ENCODE assay signal across 8 cellular contexts in the genomic region with DNA sequence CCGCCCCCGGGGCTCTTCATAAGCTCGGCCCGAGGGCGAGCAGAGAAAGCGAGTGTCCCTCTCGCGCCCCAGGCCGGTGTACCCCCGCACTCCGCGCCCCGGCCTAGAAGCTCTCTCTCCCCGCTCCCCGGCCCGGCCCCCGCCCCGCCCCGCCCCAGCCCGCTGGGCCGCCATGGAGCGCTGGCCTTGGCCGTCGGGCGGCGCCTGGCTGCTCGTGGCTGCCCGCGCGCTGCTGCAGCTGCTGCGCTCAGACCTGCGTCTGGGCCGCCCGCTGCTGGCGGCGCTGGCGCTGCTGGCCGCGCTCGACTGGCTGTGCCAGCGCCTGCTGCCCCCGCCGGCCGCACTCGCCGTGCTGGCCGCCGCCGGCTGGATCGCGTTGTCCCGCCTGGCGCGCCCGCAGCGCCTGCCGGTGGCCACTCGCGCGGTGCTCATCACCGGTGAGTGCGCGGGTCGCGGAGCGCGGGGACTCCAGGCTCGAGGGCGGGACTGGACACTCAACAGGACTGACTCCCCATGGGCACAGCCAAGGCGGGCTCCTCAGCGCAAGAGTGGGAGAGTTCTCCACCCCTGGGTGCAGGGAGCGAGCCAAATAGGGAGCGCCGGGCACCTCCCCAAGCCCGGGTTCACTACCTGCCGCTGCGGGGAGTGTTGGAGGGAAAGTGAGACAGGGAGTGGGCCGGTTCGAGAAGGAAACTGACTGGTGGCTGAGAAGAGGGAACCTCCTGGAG. TPM values are rescaled to one million over a fixed set of nuclear protein-coding genes. Genes with fewer than 3 reads are reported as not detected.
A peak's percentile ranks its signal among the peaks of the same experiment; 100 is the strongest.
DNase-seq lines count a peak whose midpoint lies in the region; ATAC-seq, FAIRE-seq and TF ChIP-seq lines count a peak whose summit lies in the region.

HSD11B2 (plus strand) TSS at position 45 of the 728 bp plus-strand sequence; CDS start at position 173, 128 bp downstream.

- H2AFZ ChIP-seq in mammary epithelial cell (ENCODE audit: low read depth, low read length): peak within 1 kb of the TSS; percentile 85

- 7% methylated on average over 16 of the region's 79 CpGs for WGBS in mammary epithelial cell (ENCODE audit: low coverage, missing lambda C conversion rate)

- intact Hi-C loops in mammary epithelial cell (cut with micrococcal nuclease): no loop called here
- intact Hi-C loops in kidney (cut with DNase I): no loop called here

- H3K4me1 ChIP-seq in mammary epithelial cell (ENCODE audit: insufficient read depth, low read length) (peaks cover 13% of the 10 kb centered on the region), kidney (ENCODE audit: control insufficient read depth in 1 of 2, insufficient read depth in 1 of 2, low read depth in 1 of 2, low read length in 2 of 2) (peaks cover 35 to 47% of the 10 kb centered on the region in 2 donors)

- H3K9me3 ChIP-seq in mammary epithelial cell (replicated peaks; ENCODE audit: insufficient read depth, low read length): no peaks in the 10 kb centered on the region
- no peaks in the 10 kb centered on the region for H3K9me3 ChIP-seq in kidney (ENCODE audit: control insufficient read depth in 1 of 2, low read length in 2 of 2)

- H3K79me2 ChIP-seq in mammary epithelial cell (ENCODE audit: insufficient read depth, low read length): no peaks in the 10 kb centered on the region

- H3K4me3 ChIP-seq in mammary epithelial cell (replicated peaks in 1 of 3; ENCODE audit: insufficient read depth in 1 of 3, low read depth in 2 of 3, low read length in 3 of 3) (peak within 1 kb of the TSS; percentile 37 to 51 (median 48)), kidney (ENCODE audit: low read length in 2 of 2) (peak within 1 kb of the TSS; percentile 70 to 86)

- TF ChIP-seq CTCF in GM20000 (IDR thresholded peaks at IDR 0.05; ENCODE audit: extremely low read depth, missing control alignments): no peak
- TF ChIP-seq CTCF in mammary epithelial cell (conservative IDR thresholded peaks at IDR 0.05 in 1 of 2, IDR thresholded peaks at IDR 0.05 in 1 of 2; ENCODE audit: extremely low read depth in 1 of 2, insufficient read depth in 1 of 2, low read depth in 1 of 2, low read length in 2 of 2): no peak
- no peak for TF ChIP-seq CTCF in kidney (IDR thresholded peaks at IDR 0.05; ENCODE audit: borderline replicate concordance, extremely low read depth, insufficient read depth)
- no peak for TF ChIP-seq CTCF in GM10248 (IDR thresholded peaks at IDR 0.05; ENCODE audit: control extremely low read depth, extremely low read depth, low read depth, missing control alignments)

- H3K36me3 ChIP-seq in mammary epithelial cell (ENCODE audit: insufficient read depth, low read length) (no peaks in the 10 kb centered on the region), kidney (ENCODE audit: control insufficient read depth in 1 of 2, insufficient read depth in 2 of 2, low read length in 2 of 2) (peaks cover 0 to 3% of the 10 kb centered on the region in 2 donors)

- no peak for FAIRE-seq in kidney (lab: Jason Lieb, UNC)

- BruUV-seq in mammary epithelial cell (replicated peaks; lab: Mats Ljungman, UMichigan): no TSS peak

- no peaks in the 10 kb centered on the region for H4K20me1 ChIP-seq in mammary epithelial cell (ENCODE audit: insufficient read depth, low read length)

- no peak for ATAC-seq in GM18873 (IDR thresholded peaks at IDR 0.05; ENCODE audit: low FRiP score, unreplicated experiment)

- peaks cover 2% of the 10 kb centered on the region for H3K27me3 ChIP-seq in mammary epithelial cell (ENCODE audit: insufficient read depth, low read length)

- H3K4me2 ChIP-seq in mammary epithelial cell (ENCODE audit: insufficient read depth, low read depth, low read length): peak within 1 kb of the TSS; percentile 96

- H3K9ac ChIP-seq in mammary epithelial cell (ENCODE audit: insufficient read depth, low read length): no peak within 1 kb of the TSS
- peak within 1 kb of the TSS; percentile 63 to 95 for H3K9ac ChIP-seq in kidney (ENCODE audit: low read length in 2 of 2)

- H3K27ac ChIP-seq in mammary epithelial cell (ENCODE audit: insufficient read depth, low read depth, low read length): no peak within 1 kb of the TSS
- H3K27ac ChIP-seq in kidney (ENCODE audit: low read depth in 2 of 2, low read length in 2 of 2): peak within 1 kb of the TSS; percentile 93 to 98

- CTCF ChIA-PET in mammary epithelial cell (lab: Charles Lee; ENCODE audit: low non-redundant PET): interaction anchor here (0.5 to 0.7 kb wide), 3 partner anchors 169 to 219 kb away, joined by 4 to 8 read pairs (median 8); no protein-coding TSS in a partner anchor
- CTCF ChIA-PET in GM10248 (lab: Yijun Ruan, JAX): interaction anchor here (0.8 to 1.3 kb wide), 5 partner anchors 15 to 37 kb away, joined by 3 to 7 read pairs (median 3); no protein-coding TSS in a partner anchor

- in situ Hi-C loops in SK-MEL-5 (cut with HindIII; ENCODE audit: low pct_unique_long_range_greater_than_20kb, low sequenced_read_pairs): no loop called here
- in situ Hi-C loops in mammary epithelial cell (cut with MboI; ENCODE audit: low sequenced_read_pairs in 2 of 2): no loop called here

- POLR2A ChIA-PET in GM10248 (lab: Yijun Ruan, JAX): interaction anchor here (0.6 to 0.8 kb wide), 2 partner anchors 10 kb away, joined by 3 to 5 read pairs; no protein-coding TSS in a partner anchor

- dilution Hi-C loops in mammary epithelial cell (cut with HindIII; ENCODE audit: low sequenced_read_pairs): no loop called here

- DNase-seq in AG08395 (ENCODE audit: low spot score) (peak; percentile 62), GM20000 (ENCODE audit: low spot score) (peak; percentile 73), SK-MEL-5 (ENCODE audit: low read depth, low spot score) (peak; percentile 34), mammary epithelial cell (peak; percentile 59), kidney (peak; percentile 87), GM10248 (ENCODE audit: extremely low spot score) (no peak)
- DNase-seq in stimulated activated CD4-positive, alpha-beta T cell treated with anti-CD3 and anti-CD28 coated beads, Interleukin-4, amount 100 ng/mL, for 1 hour: peak; percentile 43

RNA-seq across cellular contexts. Expression of gene HSD11B2, which starts in this region (rescaled TPM):
- total RNA-seq in SK-MEL-5 (2014; rRNA removed; shearing (Covaris generic)): 0.32 TPM in 1 of 2 replicates, not detected in the other
- polyA plus RNA-seq in SK-MEL-5 (2015; cell fraction: cytosol; rRNA removed): 0.36 and 0.79 TPM in 2 replicates
- 0.16 and 1.6 TPM in 2 replicates for polyA plus RNA-seq in SK-MEL-5 (2015; cell fraction: nucleus; rRNA removed)
- total RNA-seq in mammary epithelial cell (1 to 10 TPM in 1 of 2 donors, under 1 TPM in 1; 0.56 to 1.8 TPM), kidney (139 TPM)
- polyA plus RNA-seq in mammary epithelial cell (1.00 TPM), kidney (ENCODE audit: insufficient read depth, low read depth, low replicate concordance) (1,022 TPM)
- polyA minus RNA-seq in mammary epithelial cell: not detected

Comparison
In these comparisons a context has a peak if more than half of its experiments do, and no peak if none do; other contexts are left out.
1. RNA of gene HSD11B2 (total RNA-seq): 139 TPM in kidney (single experiment); 0.56 to 1.8 TPM in mammary epithelial cell and 0.32 TPM in SK-MEL-5; every median in the first group is over 10 times any median in the second.
2. RNA of gene HSD11B2 (polyA plus RNA-seq): 1,022 TPM in kidney (single experiment); 1.00 TPM in mammary epithelial cell (single experiment); every median in the first group is over 100 times any median in the second.